In genomic region chr10:50623299-50624153, GRCh38 we compare ENCODE assay signal across 8 cellular contexts. TPM values are rescaled to one million over a fixed set of nuclear protein-coding genes. Genes with fewer than 3 reads are reported as not detected.
DNase-seq lines count a peak whose midpoint lies in the region; ATAC-seq and TF ChIP-seq lines count a peak whose summit lies in the region.

SGMS1 (minus strand) TSS chr10:50623956; CDS start chr10:50344114, 279,842 bp downstream.

- peaks cover 38% of the 10 kb centered on the region for H3K4me1 Mint-ChIP-seq in activated naive CD4-positive, alpha-beta T cell treated with anti-CD3 and anti-CD28 coated beads for 36 hours (ENCODE audit: low read depth)

- in situ Hi-C loops in IMR-90 (cut with MboI; ENCODE audit: low sequenced_read_pairs) (loop anchor here (5.0 kb wide), 1 partner anchor 206 kb away; no protein-coding TSS in a partner anchor), SK-MEL-5 (cut with HindIII; ENCODE audit: low pct_unique_long_range_greater_than_20kb, low sequenced_read_pairs) (no loop called here)

- peak within 1 kb of the TSS; percentile 95 for H4K91ac ChIP-seq in IMR-90 (ENCODE audit: insufficient read depth, low read depth, low read length)

- H3K36me3 Mint-ChIP-seq in activated naive CD4-positive, alpha-beta T cell treated with anti-CD3 and anti-CD28 coated beads for 36 hours (ENCODE audit: low read depth) = no peaks in the 10 kb centered on the region

- H3K9me3 Mint-ChIP-seq in activated naive CD4-positive, alpha-beta T cell treated with anti-CD3 and anti-CD28 coated beads for 36 hours = no peaks in the 10 kb centered on the region

- H3K27ac ChIP-seq in IMR-90 (ENCODE audit: insufficient read depth, low read length) (peak within 1 kb of the TSS; percentile 97), subcutaneous abdominal adipose tissue (ENCODE audit: low read depth, low read length) (peak within 1 kb of the TSS; percentile 99)

- peak within 1 kb of the TSS; percentile 90 for H3K14ac ChIP-seq in IMR-90 (replicated peaks; ENCODE audit: low read depth, low read length)

- peak within 1 kb of the TSS; percentile 40; the same call in 1 of the 3 replicates for H2BK15ac ChIP-seq in IMR-90 (ENCODE audit: low read depth, low read length)

- H3K4me3 ChIP-seq in IMR-90 (ENCODE audit: insufficient read depth, low read depth, low read length) (peak within 1 kb of the TSS; percentile 63), neuron (ENCODE audit: low read length) (peak within 1 kb of the TSS; percentile 77), subcutaneous abdominal adipose tissue (ENCODE audit: low read depth in 1 of 5, low read length in 5 of 5) (peak within 1 kb of the TSS; percentile 94 to 96 (median 94))

- H2AK5ac ChIP-seq in IMR-90 (ENCODE audit: low read depth, low read length) = no peak within 1 kb of the TSS

- H4K8ac ChIP-seq in IMR-90 (ENCODE audit: low read depth in 2 of 2, low read length in 2 of 2) = peak within 1 kb of the TSS; percentile 75 to 95; a peak in 3 of 4 replicates

- ATAC-seq in GM21447 (IDR thresholded peaks at IDR 0.05; ENCODE audit: unreplicated experiment) (peak; percentile 24), IMR-90 (ENCODE audit: low read depth) (peak; percentile 56)

- H3K27me3 Mint-ChIP-seq in activated naive CD4-positive, alpha-beta T cell treated with anti-CD3 and anti-CD28 coated beads for 36 hours (ENCODE audit: low read depth) = no peaks in the 10 kb centered on the region

- DNase-seq in DMS153 (lab: John Stamatoyannopoulos, UW) = peak; percentile 71
- DNase-seq in IMR-90 = peak; percentile 83
- peak; percentile 74 for DNase-seq in SK-MEL-5 (ENCODE audit: low read depth, low spot score)
- DNase-seq in activated naive CD4-positive, alpha-beta T cell treated with anti-CD3 and anti-CD28 coated beads for 36 hours = peak; percentile 73
- DNase-seq in foreskin melanocyte = peak; percentile 72

- H3K4me3 Mint-ChIP-seq in activated naive CD4-positive, alpha-beta T cell treated with anti-CD3 and anti-CD28 coated beads for 36 hours = peak within 1 kb of the TSS; percentile 88

- TF ChIP-seq RAD21 in IMR-90 (IDR thresholded peaks at IDR 0.05; ENCODE audit: low read length) = peak; percentile 4; the same call in 1 of the 2 replicates

- H3K79me1 ChIP-seq in IMR-90 (ENCODE audit: low read depth in 1 of 2, low read length in 2 of 2) = peaks cover 6 to 38% of the 10 kb centered on the region in 2 experiments

- H3K56ac ChIP-seq in IMR-90 (ENCODE audit: extremely low read depth, insufficient read depth, low read length) = peak within 1 kb of the TSS; percentile 96

- peak within 1 kb of the TSS; percentile 88 for H3K9ac ChIP-seq in IMR-90 (ENCODE audit: low read depth, low read length)
- H3K9ac ChIP-seq in subcutaneous abdominal adipose tissue (ENCODE audit: low read length in 5 of 5) = peak within 1 kb of the TSS; percentile 86 to 99 (median 98)

- no peaks in the 10 kb centered on the region for H3K27me3 ChIP-seq in IMR-90 (ENCODE audit: control insufficient read depth, insufficient read depth, low read length)
- H3K27me3 ChIP-seq in neuron (ENCODE audit: insufficient read depth, low read length) = no peaks in the 10 kb centered on the region
- no peaks in the 10 kb centered on the region for H3K27me3 ChIP-seq in subcutaneous abdominal adipose tissue (ENCODE audit: control insufficient read depth in 5 of 5, insufficient read depth in 4 of 5, low read length in 5 of 5)

- POLR2A ChIA-PET in IMR-90 (lab: Charles Lee; ENCODE audit: unreplicated experiment) = no interaction called here

- H3K9me3 ChIP-seq in IMR-90 (ENCODE audit: control insufficient read depth, insufficient read depth, low read length) (no peaks in the 10 kb centered on the region), neuron (ENCODE audit: low read length) (no peaks in the 10 kb centered on the region), subcutaneous abdominal adipose tissue (ENCODE audit: control insufficient read depth in 5 of 5, low read length in 5 of 5) (no peaks in the 10 kb centered on the region)

- peak within 1 kb of the TSS; percentile 98 for H2AK9ac ChIP-seq in IMR-90 (replicated peaks; ENCODE audit: low read depth, low read length, poor library complexity)

- H3K4me1 ChIP-seq in IMR-90 (ENCODE audit: control insufficient read depth, insufficient read depth, low read length) (peaks cover 2% of the 10 kb centered on the region; the same call in 1 of the 2 replicates), neuron (ENCODE audit: insufficient read depth, low read length) (peaks cover 14% of the 10 kb centered on the region), subcutaneous abdominal adipose tissue (ENCODE audit: control insufficient read depth in 5 of 5, insufficient read depth in 5 of 5, low read length in 5 of 5) (peaks cover 3 to 30% (median 24%) of the 10 kb centered on the region in 5 donors)

- H2BK5ac ChIP-seq in IMR-90 (ENCODE audit: low read depth, low read length, poor library complexity, severe bottlenecking) = peak within 1 kb of the TSS; percentile 98

- H3K36me3 ChIP-seq in IMR-90 (ENCODE audit: control insufficient read depth, insufficient read depth, low read length) = no peaks in the 10 kb centered on the region
- H3K36me3 ChIP-seq in neuron (ENCODE audit: insufficient read depth, low read length) = no peaks in the 10 kb centered on the region
- peaks cover 0 to 3% (median 0%) of the 10 kb centered on the region in 5 donors for H3K36me3 ChIP-seq in subcutaneous abdominal adipose tissue (ENCODE audit: control insufficient read depth in 5 of 5, insufficient read depth in 5 of 5, low read length in 5 of 5)

- no TSS peak for BruUV-seq in IMR-90 (replicated peaks; lab: Mats Ljungman, UMichigan)

- intact Hi-C loops in IMR-90 (cut with micrococcal nuclease) = loop anchor here (1.0 to 10.0 kb wide), 6 partner anchors 62 to 399 kb away; no protein-coding TSS in a partner anchor
- intact Hi-C loops in activated naive CD4-positive, alpha-beta T cell treated with anti-CD3 and anti-CD28 coated beads for 36 hours (cut with micrococcal nuclease) = loop anchor here (1.0 to 10.0 kb wide), 8 partner anchors 62 to 1085 kb away; partner anchors contain the start of genes CSTF2T, ERCC6, PARG and TIMM23B

- CTCF ChIA-PET in IMR-90 (lab: Yijun Ruan, JAX) = interaction anchor here (0.9 kb wide), 1 partner anchor 19 kb away, joined by 3 read pairs; no protein-coding TSS in a partner anchor
- CTCF ChIA-PET in activated naive CD4-positive, alpha-beta T cell treated with anti-CD3 and anti-CD28 coated beads for 36 hours (lab: Charles Lee) = interaction anchor here (1.3 kb wide), 1 partner anchor 30 kb away, joined by 5 read pairs; no protein-coding TSS in a partner anchor

- peak within 1 kb of the TSS; percentile 86 for H3K23ac ChIP-seq in IMR-90 (ENCODE audit: low read depth, low read length)

- 0% methylated on average over 58 of the region's 104 CpGs; no CpG with 5 or more reads in 1 of the 2 experiments for WGBS in IMR-90 (ENCODE audit: extremely low coverage in 2 of 2, insufficient read length in 1 of 2), 2 experiments

- TF ChIP-seq CTCF in IMR-90 (conservative IDR thresholded peaks at IDR 0.05; ENCODE audit: low read depth, low read length) = 0 out of 2 replicates have a peak, but pooled peaks have one; percentile 3

- peak within 1 kb of the TSS; percentile 71 for H3K18ac ChIP-seq in IMR-90 (ENCODE audit: low read depth, low read length)

- dilution Hi-C loops in IMR-90 (cut with HindIII; ENCODE audit: low sequenced_read_pairs, unreplicated experiment) = no loop called here

- H3K4ac ChIP-seq in IMR-90 (ENCODE audit: low read depth, low read length) = peak within 1 kb of the TSS; percentile 93

- no peak for TF ChIP-seq POLR2A in IMR-90 (IDR thresholded peaks at IDR 0.05; ENCODE audit: low read depth, low read length)

- peak within 1 kb of the TSS; percentile 70 for H2BK20ac ChIP-seq in IMR-90 (ENCODE audit: low read depth, low read length)

- no peaks in the 10 kb centered on the region for H3K9me1 ChIP-seq in IMR-90 (ENCODE audit: insufficient read depth, low read length)

- H2AFZ ChIP-seq in IMR-90 (replicated peaks; ENCODE audit: low read length, poor library complexity) (peak within 1 kb of the TSS; percentile 100), neuron (ENCODE audit: low read depth, low read length) (peak within 1 kb of the TSS; percentile 95)

- peak within 1 kb of the TSS; percentile 96 for H2BK120ac ChIP-seq in IMR-90 (ENCODE audit: low read depth, low read length)

- peak within 1 kb of the TSS; percentile 95 for H3K27ac Mint-ChIP-seq in activated naive CD4-positive, alpha-beta T cell treated with anti-CD3 and anti-CD28 coated beads for 36 hours

- peak within 1 kb of the TSS; percentile 86 for H3K4me2 ChIP-seq in IMR-90 (ENCODE audit: low read depth, low read length)

- H4K5ac ChIP-seq in IMR-90 (ENCODE audit: low read depth, low read length) = peak within 1 kb of the TSS; percentile 59

- peaks cover 18% of the 10 kb centered on the region; the same call in 1 of the 2 replicates for H4K20me1 ChIP-seq in IMR-90 (ENCODE audit: insufficient read depth, low read length)

TF ChIP-seq in IMR-90, 13 proteins besides CTCF, POLR2A, EP300 and RAD21 (continues in another document):
- TF ChIP-seq CHD1 (IDR thresholded peaks at IDR 0.05; ENCODE audit: low read depth, low read length) (no peak), RCOR1 (IDR thresholded peaks at IDR 0.05; ENCODE audit: insufficient replicate concordance, low read length) (peak; percentile 30), MXI1 (IDR thresholded peaks at IDR 0.05; ENCODE audit: borderline replicate concordance, low read depth, low read length) (peak; percentile 55; the same call in 1 of the 2 replicates), MAFK (IDR thresholded peaks at IDR 0.05; ENCODE audit: low read depth, low read length) (no peak), BHLHE40 (IDR thresholded peaks at IDR 0.05; ENCODE audit: low read depth, low read length) (no peak), MAZ (IDR thresholded peaks at IDR 0.05; ENCODE audit: borderline replicate concordance, low read depth, low read length) (peak; percentile 76; the same call in 1 of the 2 replicates), FOS (IDR thresholded peaks at IDR 0.05; ENCODE audit: low read depth, low read length) (no peak), RFX5 (IDR thresholded peaks at IDR 0.05; ENCODE audit: low read depth, low read length) (no peak)

RNA-seq across cellular contexts. Expression of gene SGMS1, which starts in this region (rescaled TPM):
- total RNA-seq in IMR-90 (2012; rRNA removed) = 26.7 and 30.8 TPM in 2 replicates
- 9.8 and 12.1 TPM in 2 replicates for polyA plus RNA-seq in IMR-90 (2012; rRNA removed)
- polyA plus RNA-seq in IMR-90 (2012; cell fraction: cytosol; rRNA removed) = 7.5 and 12.1 TPM in 2 replicates
- 6.0 and 7.7 TPM in 2 replicates for polyA plus RNA-seq in IMR-90 (2012; cell fraction: nucleus; rRNA removed; ENCODE audit: low replicate concordance)
- total RNA-seq in SK-MEL-5 (2014; rRNA removed; shearing (Covaris generic)) = 5.8 and 8.3 TPM in 2 replicates
- polyA plus RNA-seq in SK-MEL-5 (2015; cell fraction: cytosol; rRNA removed) = 4.9 and 5.0 TPM in 2 replicates
- 2.7 and 4.8 TPM in 2 replicates for polyA plus RNA-seq in SK-MEL-5 (2015; cell fraction: nucleus; rRNA removed)
- total RNA-seq in activated naive CD4-positive, alpha-beta T cell treated with anti-CD3 and anti-CD28 coated beads for 36 hours = 1 to 10 TPM; 8.1 to 8.8 TPM

Comparison
In these comparisons a context has a peak if more than half of its experiments do, and no peak if none do; other contexts are left out.
1. Peak in every context shown above with its lines: DNase-seq, ATAC-seq, H3K4me3 ChIP-seq and H3K27ac ChIP-seq.